ENCODE assay signal across 11 cellular contexts in the genomic region with DNA sequence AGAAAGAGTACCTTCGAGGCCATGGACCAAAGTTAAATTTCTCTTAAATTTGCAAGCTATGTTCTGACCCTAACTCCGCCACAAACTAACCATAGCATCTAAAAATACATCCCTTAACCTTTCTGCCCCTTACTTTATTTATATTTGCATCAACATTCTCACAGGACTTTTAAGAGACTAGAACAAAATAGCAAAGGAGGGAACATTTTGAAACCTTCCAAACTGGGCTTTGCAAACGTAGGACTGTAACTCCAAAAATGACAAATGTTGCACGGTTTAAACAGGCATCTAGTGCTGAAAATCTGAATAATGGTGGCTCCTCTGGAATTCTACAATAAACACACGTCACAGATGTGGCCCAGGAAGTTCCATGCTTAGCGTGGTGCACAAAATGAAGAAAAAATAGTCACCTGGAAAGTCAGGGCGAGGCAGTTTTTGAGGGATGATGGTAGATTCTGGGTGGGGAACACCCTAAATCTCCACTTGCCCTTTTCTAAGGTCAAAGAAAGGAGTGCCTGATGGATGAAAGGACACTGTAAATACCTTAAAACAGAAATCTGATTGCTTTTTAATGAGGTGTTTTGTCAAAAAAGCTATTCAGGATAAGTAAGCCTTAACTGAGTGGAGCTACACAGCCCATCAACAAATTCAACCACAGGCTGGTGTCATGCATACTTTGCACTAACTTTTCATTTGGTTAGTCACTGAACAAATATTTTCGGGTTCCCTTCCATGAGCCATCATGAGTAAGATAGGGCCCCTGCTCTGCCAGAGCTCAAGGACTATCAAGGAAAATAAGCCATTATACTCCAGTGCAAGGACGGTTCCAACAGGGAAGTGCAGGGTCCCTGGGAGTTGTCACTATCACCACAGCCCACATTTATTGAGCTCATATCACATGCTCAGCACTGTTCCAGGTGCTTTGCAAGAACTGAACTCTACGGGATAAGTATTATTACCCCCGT. TPM values are rescaled to one million over a fixed set of nuclear protein-coding genes. Genes with fewer than 3 reads are reported as not detected.
DNase-seq lines count a peak whose midpoint lies in the region; ATAC-seq and TF ChIP-seq lines count a peak whose summit lies in the region.
"Had no signal": no experiment of that assay in that cellular context is flagged by ENCODE, and none has a peak within 500 bp of the region (broad histone marks: within the 10 kb centered on the region; RNA-seq: fewer than 3 reads in every experiment).

No MANE protein-coding gene starts in this region.

- H3K4me1 ChIP-seq in lung (ENCODE audit: control insufficient read depth in 2 of 2, insufficient read depth in 2 of 2, low read length in 2 of 2) (peaks cover 28 to 40% of the 10 kb centered on the region in 2 donors), MM.1S (ENCODE audit: low read length) (no peaks in the 10 kb centered on the region)

- peak overlapping the region; percentile 18; the same call in 1 of the 2 replicates for H3K4me3 ChIP-seq in AG04450 (ENCODE audit: low read depth, low read length)
- H3K4me3 ChIP-seq in MG63 = no peak overlapping the region
- no peak overlapping the region for H3K4me3 ChIP-seq in lung
- no peak overlapping the region for H3K4me3 ChIP-seq in MM.1S (ENCODE audit: low read length)
- H3K4me3 ChIP-seq: upper lobe of left lung had no signal

- DNase-seq in AG04450 (ENCODE audit: low read depth, low spot score) (peak; percentile 81), MG63 (peak; percentile 76), lung (ENCODE audit: low spot score) (no peak), MM.1S (no peak), NCI-H446 (lab: John Stamatoyannopoulos, UW) (no peak)
- DNase-seq: effector CD4-positive, alpha-beta T cell; Kasumi-1; upper lobe of left lung had no signal

- peak overlapping the region; percentile 92 for H3K27ac ChIP-seq in AG04450 (ENCODE audit: low read depth, low read length)
- H3K27ac ChIP-seq in cingulate gyrus (ENCODE audit: low read depth, low read length) = peak overlapping the region; percentile 16
- H3K27ac ChIP-seq in lung (ENCODE audit: low read depth in 1 of 2, low read length in 1 of 2) = peak overlapping the region; percentile 55 to 87
- no peak overlapping the region for H3K27ac ChIP-seq in MM.1S (ENCODE audit: low read length)
- H3K27ac ChIP-seq: upper lobe of left lung had no signal

- TF ChIP-seq CTCF in AG04450 (IDR thresholded peaks at IDR 0.05; ENCODE audit: low read depth, low read length) (no peak), lung (IDR thresholded peaks at IDR 0.05; ENCODE audit: control extremely low read depth, extremely low read depth) (no peak), MM.1S (IDR thresholded peaks at IDR 0.05; ENCODE audit: low read length) (no peak)

- WGBS in lung, 2 donors = 67 to 87% methylated on average over 11 of the region's 11 CpGs

- H3K9me2 ChIP-seq in MM.1S (replicated peaks; ENCODE audit: insufficient read depth, low read length) = no peaks in the 10 kb centered on the region

- peaks cover 48% of the 10 kb centered on the region for H3K79me2 ChIP-seq in MM.1S (ENCODE audit: low read length)

- peaks cover 2% of the 10 kb centered on the region; the same call in 1 of the 2 replicates for H4K20me1 ChIP-seq in MM.1S (ENCODE audit: insufficient read depth, low read length)

- H3K9ac ChIP-seq in MM.1S (ENCODE audit: low read length) = no peak overlapping the region

- CTCF ChIA-PET in AG04450 (lab: Charles Lee) = no interaction called here

- no peak overlapping the region for H2AFZ ChIP-seq in MM.1S (ENCODE audit: low read length)

- POLR2A ChIA-PET in AG04450 (lab: Yijun Ruan, JAX) = interaction anchor here (0.5 to 1.3 kb wide), 5 partner anchors 16 to 65 kb away, joined by 3 to 8 read pairs (median 6); no protein-coding TSS in a partner anchor

- H3K36me3 ChIP-seq in MG63 (peaks cover 20% of the 10 kb centered on the region), lung (ENCODE audit: control insufficient read depth in 2 of 2, insufficient read depth in 2 of 2, low read length in 2 of 2) (no peaks in the 10 kb centered on the region), MM.1S (replicated peaks; ENCODE audit: insufficient read depth, low read length) (no peaks in the 10 kb centered on the region)
- H3K36me3 ChIP-seq: upper lobe of left lung had no signal

- H3K9me3 ChIP-seq in AG04450 (ENCODE audit: control insufficient read depth, insufficient read depth, low read length) (peaks cover 7% of the 10 kb centered on the region; the same call in 1 of the 2 replicates), MG63 (no peaks in the 10 kb centered on the region), lung (ENCODE audit: control insufficient read depth in 2 of 2, insufficient read depth in 1 of 2, low read length in 1 of 2) (no peaks in the 10 kb centered on the region), MM.1S (replicated peaks; ENCODE audit: insufficient read depth, low read length) (no peaks in the 10 kb centered on the region)
- H3K9me3 ChIP-seq: upper lobe of left lung had no signal

- ATAC-seq in lung (ENCODE audit: insufficient read depth, low FRiP score) (peak; percentile 83), HG03460 (IDR thresholded peaks at IDR 0.05; ENCODE audit: unreplicated experiment) (no peak), HG02610 (IDR thresholded peaks at IDR 0.05; ENCODE audit: unreplicated experiment) (no peak)

- H3K4me2 ChIP-seq in MM.1S (ENCODE audit: low read depth, low read length) = no peak overlapping the region

- no peaks in the 10 kb centered on the region for H3K27me3 ChIP-seq in AG04450 (ENCODE audit: control insufficient read depth, insufficient read depth, low read length)
- no peaks in the 10 kb centered on the region for H3K27me3 ChIP-seq in MG63
- no peaks in the 10 kb centered on the region for H3K27me3 ChIP-seq in lung (ENCODE audit: control insufficient read depth, insufficient read depth)
- H3K27me3 ChIP-seq in MM.1S (replicated peaks; ENCODE audit: insufficient read depth, low read length) = no peaks in the 10 kb centered on the region
- H3K27me3 ChIP-seq: upper lobe of left lung had no signal

- no peaks in the 10 kb centered on the region for H3F3A ChIP-seq in MM.1S (ENCODE audit: insufficient read depth, low read length)

RNA-seq across cellular contexts. Expression of a gene that starts 21.2 kb away (rescaled TPM):
- 53.7 and 65.9 TPM in 2 replicates for polyA plus RNA-seq in AG04450 (2011; rRNA removed)
- polyA minus RNA-seq in AG04450 (2011; rRNA and poly(A)+ RNA removed) = 66.7 and 69.8 TPM in 2 replicates
- total RNA-seq in MG63 (2014; rRNA removed; shearing (Covaris generic); ENCODE audit: low replicate concordance) = 17.5 and 36.1 TPM in 2 replicates
- 100 to 1,000 TPM in 1 of 2 donors, 10 to 100 TPM in 1; 76.4 to 115 TPM for total RNA-seq in lung
- 10 to 100 TPM; 26.9 to 27.8 TPM for polyA plus RNA-seq in lung

Comparison
In these comparisons a context has a peak if more than half of its experiments do, and no peak if none do; other contexts are left out.
1. DNase-seq: peak in AG04450 (single experiment) and MG63 (single experiment); none in lung (single experiment), MM.1S (single experiment) and NCI-H446 (0 of 2).